12 cellular contexts compared by ENCODE assay signal in genomic region chr3:161415506-161416231, GRCh38. TPM values are rescaled to one million over a fixed set of nuclear protein-coding genes. Genes with fewer than 3 reads are reported as not detected.
A peak's percentile ranks its signal among the peaks of the same experiment; 100 is the strongest.
DNase-seq lines count a peak whose midpoint lies in the region; ATAC-seq and TF ChIP-seq lines count a peak whose summit lies in the region.
"Had no signal": no experiment of that assay in that cellular context is flagged by ENCODE, and none has a peak within 500 bp of the region (broad histone marks: within the 10 kb centered on the region; RNA-seq: fewer than 3 reads in every experiment).

No MANE protein-coding gene starts in this region.

- peaks cover 24% of the 10 kb centered on the region for H3F3A ChIP-seq in PC-3 (ENCODE audit: low read length, unreplicated experiment)

- H3K27ac ChIP-seq in PC-3 (ENCODE audit: low read length) = peak overlapping the region; percentile 98
- no peak overlapping the region for H3K27ac ChIP-seq in A673 (ENCODE audit: low read depth, low read length, poor library complexity, severe bottlenecking)

- H3K36me3 ChIP-seq in PC-3 (ENCODE audit: low read depth, low read length) (no peaks in the 10 kb centered on the region), A673 (ENCODE audit: insufficient read depth, low read length, poor library complexity, severe bottlenecking) (no peaks in the 10 kb centered on the region)

- no peaks in the 10 kb centered on the region for H3K9me3 Mint-ChIP-seq in glutamatergic neuron (ENCODE audit: unreplicated experiment)
- no peaks in the 10 kb centered on the region for H3K9me3 Mint-ChIP-seq in T-helper 2 cell treated with Interferon-gamma antibody and Interleukin-4, amounts not matched to agents 5 μg/mL and 100 μg/mL, for 36 hours

- peaks cover 3% of the 10 kb centered on the region for H3K4me1 Mint-ChIP-seq in glutamatergic neuron (ENCODE audit: low read depth, unreplicated experiment)
- no peaks in the 10 kb centered on the region for H3K4me1 Mint-ChIP-seq in T-helper 2 cell treated with Interferon-gamma antibody and Interleukin-4, amounts not matched to agents 5 μg/mL and 100 μg/mL, for 36 hours (ENCODE audit: low read depth)
- H3K4me1 Mint-ChIP-seq: activated naive CD4-positive, alpha-beta T cell treated with anti-CD3 and anti-CD28 coated beads, Interleukin-2, amount 50 U/mL, for 24 hours had no signal

- H3K9me3 ChIP-seq in PC-3 (ENCODE audit: low read length) = no peaks in the 10 kb centered on the region
- no peaks in the 10 kb centered on the region for H3K9me3 ChIP-seq in A673 (ENCODE audit: low read depth, low read length, poor library complexity, severe bottlenecking)

- no peaks in the 10 kb centered on the region for H3K79me2 ChIP-seq in PC-3 (ENCODE audit: low read length)

- no peaks in the 10 kb centered on the region for H3K9me2 ChIP-seq in PC-3 (replicated peaks; ENCODE audit: low read length)

- intact Hi-C loops in PC-3 (cut with micrococcal nuclease) = loop anchor here (5.0 kb wide), 1 partner anchor 278 kb away; no protein-coding TSS in a partner anchor
- intact Hi-C loops in A673 (cut with micrococcal nuclease; ENCODE audit: unreplicated experiment) = no loop called here

- POLR2A ChIA-PET in PC-3 (lab: Charles Lee; ENCODE audit: unreplicated experiment) = interaction anchor here (0.6 to 1.2 kb wide), 4 partner anchors 45 to 837 kb away, joined by 3 to 5 read pairs (median 4); partner anchors contain the start of gene SPTSSB
- POLR2A ChIA-PET in A673 (lab: Charles Lee; ENCODE audit: low non-redundant PET) = no interaction called here

- peak; percentile 29 for ATAC-seq in PC-3
- ATAC-seq in HG02852 (IDR thresholded peaks at IDR 0.05; ENCODE audit: unreplicated experiment) = no peak

- peak overlapping the region; percentile 74 for H3K4me2 ChIP-seq in PC-3 (ENCODE audit: low read length)

- BruUV-seq in PC-3 (replicated peaks; lab: Mats Ljungman, UMichigan) = no TSS peak
- no TSS peak for BruUV-seq in A673 (replicated peaks; lab: Mats Ljungman, UMichigan)

- TF ChIP-seq CTCF in AG10803 (conservative IDR thresholded peaks at IDR 0.05; ENCODE audit: low read length) (no peak), PC-3 (conservative IDR thresholded peaks at IDR 0.05; ENCODE audit: low read depth, low read length) (no peak), fibroblast of mammary gland (conservative IDR thresholded peaks at IDR 0.05; ENCODE audit: control insufficient read depth, insufficient read depth, low read depth, low read length) (no peak), glutamatergic neuron (IDR thresholded peaks at IDR 0.05; ENCODE audit: partially characterized antibody, unreplicated experiment) (no peak), A673 (conservative IDR thresholded peaks at IDR 0.05; ENCODE audit: low read depth, low read length) (no peak)

- H2AFZ ChIP-seq in PC-3 (ENCODE audit: low read length) = no peak overlapping the region

- H3K36me3 Mint-ChIP-seq in glutamatergic neuron (ENCODE audit: unreplicated experiment) = no peaks in the 10 kb centered on the region
- H3K36me3 Mint-ChIP-seq in T-helper 2 cell treated with Interferon-gamma antibody and Interleukin-4, amounts not matched to agents 5 μg/mL and 100 μg/mL, for 36 hours (ENCODE audit: low read depth) = no peaks in the 10 kb centered on the region

- H3K4me3 Mint-ChIP-seq in glutamatergic neuron (ENCODE audit: unreplicated experiment) = no peak overlapping the region
- H3K4me3 Mint-ChIP-seq in T-helper 2 cell treated with Interferon-gamma antibody and Interleukin-4, amounts not matched to agents 5 μg/mL and 100 μg/mL, for 36 hours = no peak overlapping the region
- H3K4me3 Mint-ChIP-seq: activated naive CD4-positive, alpha-beta T cell treated with anti-CD3 and anti-CD28 coated beads, Interleukin-2, amount 50 U/mL, for 24 hours had no signal

- peak overlapping the region; percentile 97 for H3K9ac ChIP-seq in PC-3 (ENCODE audit: low read length)

- H3K4me3 ChIP-seq in AG10803 (ENCODE audit: low read length) (no peak overlapping the region), PC-3 (ENCODE audit: low read length) (peak overlapping the region; percentile 27; the same call in 1 of the 2 replicates), fibroblast of mammary gland (ENCODE audit: control insufficient read depth, low read depth, low read length) (no peak overlapping the region), A673 (ENCODE audit: low read depth, low read length, poor library complexity, severe bottlenecking) (no peak overlapping the region)

- no peaks in the 10 kb centered on the region for H3K27me3 Mint-ChIP-seq in glutamatergic neuron (ENCODE audit: unreplicated experiment)
- peaks cover 17% of the 10 kb centered on the region for H3K27me3 Mint-ChIP-seq in T-helper 2 cell treated with Interferon-gamma antibody and Interleukin-4, amounts not matched to agents 5 μg/mL and 100 μg/mL, for 36 hours (ENCODE audit: low read depth)

- DNase-seq in AG10803 (ENCODE audit: low read depth) = peak; percentile 70
- peak; percentile 97 for DNase-seq in PC-3
- peak; percentile 90 for DNase-seq in fibroblast of mammary gland (ENCODE audit: low read depth)
- DNase-seq in non-pigmented ciliary epithelial cell (ENCODE audit: low read depth) = peak; percentile 63
- no peak for DNase-seq in glutamatergic neuron
- no peak for DNase-seq in A673 (ENCODE audit: low spot score)
- DNase-seq in T-helper 2 cell treated with Interferon-gamma antibody and Interleukin-4, amounts not matched to agents 5 μg/mL and 100 μg/mL, for 36 hours (ENCODE audit: low spot score) = no peak
- DNase-seq: DND-41; RPMI8226; stimulated activated CD4-positive, alpha-beta T cell treated with anti-CD3 and anti-CD28 coated beads, Interleukin-15, amount 100 ng/mL, for 24 hours had no signal

- H4K20me1 ChIP-seq in PC-3 (ENCODE audit: low read length) = no peaks in the 10 kb centered on the region

- H3K27me3 ChIP-seq in PC-3 (ENCODE audit: low read length) (no peaks in the 10 kb centered on the region), A673 (replicated peaks; ENCODE audit: insufficient read depth, low read depth, low read length, poor library complexity) (no peaks in the 10 kb centered on the region)

- CTCF ChIA-PET in PC-3 (lab: Charles Lee) (no interaction called here), A673 (lab: Charles Lee) (no interaction called here)

- H3K27ac Mint-ChIP-seq in glutamatergic neuron (ENCODE audit: unreplicated experiment) = no peak overlapping the region
- H3K27ac Mint-ChIP-seq in T-helper 2 cell treated with Interferon-gamma antibody and Interleukin-4, amounts not matched to agents 5 μg/mL and 100 μg/mL, for 36 hours = no peak overlapping the region
- H3K27ac Mint-ChIP-seq: activated naive CD4-positive, alpha-beta T cell treated with anti-CD3 and anti-CD28 coated beads, Interleukin-2, amount 50 U/mL, for 24 hours had no signal

- peaks cover 74% of the 10 kb centered on the region for H3K4me1 ChIP-seq in PC-3 (ENCODE audit: insufficient read depth, low read length)
- no peaks in the 10 kb centered on the region for H3K4me1 ChIP-seq in A673 (ENCODE audit: insufficient read depth, low read length, poor library complexity, severe bottlenecking)

RNA-seq across cellular contexts. Expression of gene SPTSSB, which starts 44.4 kb away (rescaled TPM):
- total RNA-seq in PC-3 (2014; rRNA removed) (78.0 and 144 TPM in 2 replicates), glutamatergic neuron (ENCODE audit: unreplicated experiment) (1.9 TPM), A673 (2021) (not detected in 2 replicates)

Comparison
In these comparisons a context has a peak if more than half of its experiments do, and no peak if none do; other contexts are left out.
1. DNase-seq: peak in AG10803 (single experiment), PC-3 (single experiment), fibroblast of mammary gland (single experiment) and non-pigmented ciliary epithelial cell (single experiment); none in glutamatergic neuron (single experiment), A673 (single experiment) and T-helper 2 cell treated with Interferon-gamma antibody and Interleukin-4, amounts not matched to agents 5 μg/mL and 100 μg/mL, for 36 hours (single experiment).
2. RNA of gene SPTSSB, which starts 44.4 kb away (total RNA-seq): 78.0 to 144 TPM in PC-3; 1.9 TPM in glutamatergic neuron (single experiment) and not detected in A673; every median in the first group is over 10 times any median in the second.